ENCODE assay signal across 7 cellular contexts in the genomic region with DNA sequence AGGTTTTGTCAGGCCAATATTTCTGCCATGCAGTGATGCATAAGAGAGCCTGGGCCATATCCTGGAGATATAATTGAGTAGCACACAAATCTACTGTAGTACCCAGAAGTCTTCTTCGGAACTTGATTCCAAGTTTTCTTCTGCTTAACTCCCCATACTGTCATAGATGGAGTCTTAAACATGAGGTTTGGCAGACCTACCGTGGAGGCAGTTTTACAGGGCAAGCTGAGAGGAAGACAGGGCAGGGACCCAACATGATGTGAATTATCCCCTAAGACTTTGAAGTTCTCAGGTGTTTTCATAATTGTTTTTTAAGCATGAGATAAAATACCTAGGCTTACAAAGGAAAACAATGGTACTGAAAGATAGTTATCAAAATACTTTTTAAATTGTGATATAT. TPM values are rescaled to one million over a fixed set of nuclear protein-coding genes. Genes with fewer than 3 reads are reported as not detected.
"Had no signal": no experiment of that assay in that cellular context is flagged by ENCODE, and none has a peak within 500 bp of the region (broad histone marks: within the 10 kb centered on the region; RNA-seq: fewer than 3 reads in every experiment).

No MANE protein-coding gene starts in this region.

- H3K4me1 Mint-ChIP-seq: IgD-negative memory B cell had no signal

- H3K36me3 Mint-ChIP-seq: IgD-negative memory B cell had no signal

- H3K4me3 ChIP-seq: K562 had no signal

- H3K9me3 Mint-ChIP-seq: IgD-negative memory B cell had no signal

- H3K27ac Mint-ChIP-seq: IgD-negative memory B cell had no signal

- H3K27ac ChIP-seq: HL-60 had no signal

- DNase-seq: IMR-90, KBM-7 had no signal

RNA-seq across cellular contexts. Expression of a gene that starts 18.2 kb away (rescaled TPM):
- total RNA-seq: HepG2, HT-29 had no signal
- polyA plus RNA-seq: HepG2, K562 had no signal
